In the genomic region with DNA sequence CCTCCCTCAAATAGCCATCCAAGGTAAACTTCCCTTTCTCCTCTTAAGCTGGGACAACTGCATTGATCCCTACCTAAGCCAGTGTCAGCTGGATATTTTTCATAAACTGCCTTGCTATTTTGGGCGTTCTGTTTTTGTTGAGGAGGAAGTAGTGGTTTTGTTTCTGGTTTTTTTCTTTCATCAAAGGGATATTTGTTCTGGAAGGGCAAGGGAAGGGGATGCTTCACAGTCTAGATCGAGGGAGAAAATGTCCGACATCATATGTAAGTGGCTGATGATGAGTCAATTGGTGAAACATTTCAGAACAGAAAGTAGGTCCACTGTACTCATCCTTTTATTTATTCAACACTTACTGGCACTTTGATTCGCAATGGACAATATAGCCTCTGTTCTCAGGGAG, we compare ENCODE assay signal across 11 cellular contexts. TPM values are rescaled to one million over a fixed set of nuclear protein-coding genes. Genes with fewer than 3 reads are reported as not detected.
DNase-seq lines count a peak whose midpoint lies in the region; ATAC-seq and TF ChIP-seq lines count a peak whose summit lies in the region.
"Had no signal": no experiment of that assay in that cellular context is flagged by ENCODE, and none has a peak within 500 bp of the region (broad histone marks: within the 10 kb centered on the region; RNA-seq: fewer than 3 reads in every experiment).

No MANE protein-coding gene starts in this region.

- H3K27ac ChIP-seq in heart left ventricle (peak overlapping the region in 7 of 12 donors; percentile 2 to 70 (median 33)), body of pancreas (peak overlapping the region in 1 of 4 donors; percentile 22)

- no peak overlapping the region for H3K4me3 Mint-ChIP-seq in type B pancreatic cell

- no peak for ATAC-seq in heart left ventricle
- no peak for ATAC-seq in Right ventricle myocardium superior (ENCODE audit: poor library complexity)
- ATAC-seq in body of pancreas = no peak
- ATAC-seq in HG03097 (IDR thresholded peaks at IDR 0.05; ENCODE audit: low FRiP score, unreplicated experiment) = no peak
- ATAC-seq: upper lobe of right lung had no signal

- 37 to 43% (median 42%) methylated on average over 4 of the region's 4 CpGs for WGBS in heart left ventricle, 4 donors
- WGBS in body of pancreas, 2 donors = 51 to 66% methylated on average over 4 of the region's 4 CpGs

- peaks cover 35% of the 10 kb centered on the region for H3K4me1 Mint-ChIP-seq in type B pancreatic cell (ENCODE audit: unreplicated experiment)

- TF ChIP-seq POLR2A in heart left ventricle (IDR thresholded peaks at IDR 0.05) = no peak
- no peak for TF ChIP-seq POLR2A in body of pancreas (IDR thresholded peaks at IDR 0.05)

- H3K36me3 ChIP-seq in heart left ventricle (peaks cover 0 to 29% (median 11%) of the 10 kb centered on the region in 9 donors), adipocyte (ENCODE audit: control insufficient read depth, insufficient read depth, low read length, severe bottlenecking) (peaks cover 3% of the 10 kb centered on the region), body of pancreas (replicated peaks in 1 of 2; ENCODE audit: insufficient read depth in 1 of 2, low read depth in 2 of 2) (no peaks in the 10 kb centered on the region)

- H3K27me3 ChIP-seq in heart left ventricle = no peaks in the 10 kb centered on the region
- H3K27me3 ChIP-seq in adipocyte (replicated peaks; ENCODE audit: control insufficient read depth, insufficient read depth, low read length) = no peaks in the 10 kb centered on the region
- no peaks in the 10 kb centered on the region for H3K27me3 ChIP-seq in body of pancreas
- H3K27me3 ChIP-seq: upper lobe of right lung had no signal

- peaks cover 0 to 81% (median 54%) of the 10 kb centered on the region in 12 donors for H3K4me1 ChIP-seq in heart left ventricle
- H3K4me1 ChIP-seq in adipocyte (ENCODE audit: control insufficient read depth, insufficient read depth, low read length) = peaks cover 18% of the 10 kb centered on the region
- H3K4me1 ChIP-seq in body of pancreas = peaks cover 26% of the 10 kb centered on the region

- no peak overlapping the region for H3K9ac ChIP-seq in adipocyte (ENCODE audit: low read length)

- no peaks in the 10 kb centered on the region for H3K27me3 Mint-ChIP-seq in type B pancreatic cell

- DNase-seq in heart left ventricle (no peak), Right ventricle myocardium superior (no peak), adipocyte (ENCODE audit: low read depth) (peak; percentile 36), glomerular endothelial cell (ENCODE audit: extremely low read depth, low read depth, low spot score) (peak; percentile 29), type B pancreatic cell (ENCODE audit: extremely low spot score, unreplicated experiment) (no peak), body of pancreas (no peak), GF-D8 (lab: John Stamatoyannopoulos, UW) (no peak)
- DNase-seq: activated T-cell treated with anti-CD3 and anti-CD28 coated beads, Interleukin-2, amount 50 U/mL, for 48 hours; effector CD8-positive, alpha-beta T cell; upper lobe of right lung had no signal

- intact Hi-C loops in heart left ventricle (cut with DNase I) = no loop called here
- intact Hi-C loops in Right ventricle myocardium superior (cut with DNase I) = no loop called here
- intact Hi-C loops in body of pancreas (cut with DNase I) = no loop called here

- peak overlapping the region; percentile 70 for H3K27ac Mint-ChIP-seq in type B pancreatic cell

- H3K4me3 ChIP-seq in heart left ventricle (no peak overlapping the region), adipocyte (ENCODE audit: low read length) (no peak overlapping the region), body of pancreas (no peak overlapping the region)
- H3K4me3 ChIP-seq: upper lobe of right lung had no signal

- H3K9me3 Mint-ChIP-seq in type B pancreatic cell = no peaks in the 10 kb centered on the region

- H3K36me3 Mint-ChIP-seq in type B pancreatic cell = peaks cover 18% of the 10 kb centered on the region

- no peaks in the 10 kb centered on the region for H3K9me3 ChIP-seq in heart left ventricle
- H3K9me3 ChIP-seq in adipocyte (ENCODE audit: control insufficient read depth, low read length) = no peaks in the 10 kb centered on the region
- H3K9me3 ChIP-seq in body of pancreas = no peaks in the 10 kb centered on the region
- H3K9me3 ChIP-seq: upper lobe of right lung had no signal

- TF ChIP-seq CTCF in heart left ventricle (IDR thresholded peaks at IDR 0.05) (no peak), type B pancreatic cell (conservative IDR thresholded peaks at IDR 0.05) (no peak), body of pancreas (IDR thresholded peaks at IDR 0.05) (no peak)

RNA-seq across cellular contexts. Expression of a gene that starts 31.0 kb away (rescaled TPM):
- total RNA-seq in heart left ventricle (10 to 100 TPM; 41.2 to 91.1 (median 74.0) TPM), Right ventricle myocardium superior (56.2 TPM), glomerular endothelial cell (80.0 and 103 TPM in 2 replicates), type B pancreatic cell (ENCODE audit: low replicate concordance) (56.9 and 138 TPM in 2 replicates), body of pancreas (10 to 100 TPM; 23.1 to 23.3 TPM)
- 10 to 100 TPM; 26.6 to 43.8 TPM for polyA plus RNA-seq in heart left ventricle

Comparison
In these comparisons a context has a peak if more than half of its experiments do, and no peak if none do; other contexts are left out.
1. DNase-seq: peak in adipocyte (single experiment) and glomerular endothelial cell (single experiment); none in heart left ventricle (0 of 5), Right ventricle myocardium superior (single experiment), type B pancreatic cell (single experiment), body of pancreas (0 of 4) and GF-D8 (single experiment).